ENCODE assay signal across 9 cellular contexts in the genomic region with DNA sequence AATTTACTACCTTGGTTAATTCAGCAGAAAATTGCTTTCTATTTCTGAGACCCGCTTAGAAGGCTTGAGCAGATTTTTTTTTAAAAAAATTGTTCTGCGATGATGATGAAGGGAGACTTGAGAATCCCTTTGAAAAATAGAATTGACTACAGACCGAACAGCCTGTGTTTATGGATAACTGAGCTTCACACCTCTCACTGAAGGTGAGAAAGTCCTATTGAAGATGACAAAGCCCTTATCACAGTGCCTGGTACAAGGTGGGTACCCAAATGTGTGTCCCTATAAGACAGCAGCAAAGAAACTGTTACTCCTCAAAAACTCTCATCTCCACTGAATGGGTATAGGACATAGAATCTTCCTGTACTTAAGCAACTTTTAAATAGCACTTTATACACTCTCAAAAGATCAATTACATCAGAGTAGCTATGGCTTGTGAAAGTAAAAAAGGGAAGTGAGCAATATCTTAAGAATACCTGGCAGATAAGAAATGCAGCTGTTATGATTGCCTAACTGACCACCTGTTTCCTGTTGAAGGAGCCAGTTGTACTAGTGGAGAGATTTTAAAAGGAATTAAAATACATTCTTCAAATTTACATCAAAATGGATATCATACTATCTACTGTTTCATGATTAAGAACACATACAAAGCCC.
DNase-seq lines count a peak whose midpoint lies in the region; ATAC-seq and TF ChIP-seq lines count a peak whose summit lies in the region.
"Had no signal": no experiment of that assay in that cellular context is flagged by ENCODE, and none has a peak within 500 bp of the region (broad histone marks: within the 10 kb centered on the region; RNA-seq: fewer than 3 reads in every experiment).

No MANE protein-coding gene starts in this region.

- intact Hi-C loops in CD8-positive, alpha-beta T cell (cut with DNase I, micrococcal nuclease), result no loop called here

- POLR2A ChIA-PET in CD8-positive, alpha-beta T cell (lab: Charles Lee), result no interaction called here

- H3K27ac Mint-ChIP-seq in activated naive CD4-positive, alpha-beta T cell treated with anti-CD3 and anti-CD28 coated beads, Interleukin-2, amount 50 U/mL, for 72 hours, result no peak overlapping the region
- no peak overlapping the region for H3K27ac Mint-ChIP-seq in CD8-positive, alpha-beta T cell
- no peak overlapping the region for H3K27ac Mint-ChIP-seq in activated naive CD8-positive, alpha-beta T cell treated with anti-CD3 and anti-CD28 coated beads for 36 hours

- DNase-seq in Jurkat, Clone E6-1 (ENCODE audit: low read depth, low spot score), result peak; percentile 20
- DNase-seq in fibroblast of peridontal ligament (ENCODE audit: extremely low read depth), result peak; percentile 12
- DNase-seq in activated naive CD4-positive, alpha-beta T cell treated with anti-CD3 and anti-CD28 coated beads, Interleukin-2, amount 50 U/mL, for 72 hours (ENCODE audit: low spot score in 2 of 2), result no peak
- no peak for DNase-seq in CD8-positive, alpha-beta T cell
- no peak for DNase-seq in effector CD8-positive, alpha-beta T cell (lab: John Stamatoyannopoulos, UW)
- DNase-seq in activated naive CD8-positive, alpha-beta T cell treated with anti-CD3 and anti-CD28 coated beads for 36 hours, result no peak
- DNase-seq: NCI-H2227 treated with DMSO at 0.1 percent for 48 hours had no signal

- no peak overlapping the region for H3K27ac ChIP-seq in CD8-positive, alpha-beta T cell (ENCODE audit: low read depth, low read length)

- H3K27me3 ChIP-seq in CD8-positive, alpha-beta T cell (ENCODE audit: insufficient read depth, low read length), result no peaks in the 10 kb centered on the region

- H3K9me3 Mint-ChIP-seq in activated naive CD4-positive, alpha-beta T cell treated with anti-CD3 and anti-CD28 coated beads, Interleukin-2, amount 50 U/mL, for 72 hours, result peaks cover 6 to 12% of the 10 kb centered on the region in 2 donors
- H3K9me3 Mint-ChIP-seq in CD8-positive, alpha-beta T cell, result peaks cover 13% of the 10 kb centered on the region
- H3K9me3 Mint-ChIP-seq in activated naive CD8-positive, alpha-beta T cell treated with anti-CD3 and anti-CD28 coated beads for 36 hours, result peaks cover 4% of the 10 kb centered on the region

- no peaks in the 10 kb centered on the region for H3K27me3 Mint-ChIP-seq in CD8-positive, alpha-beta T cell (ENCODE audit: low read depth)
- peaks cover 5% of the 10 kb centered on the region for H3K27me3 Mint-ChIP-seq in activated naive CD8-positive, alpha-beta T cell treated with anti-CD3 and anti-CD28 coated beads for 36 hours

- H3K4me3 Mint-ChIP-seq in CD8-positive, alpha-beta T cell, result no peak overlapping the region
- no peak overlapping the region for H3K4me3 Mint-ChIP-seq in activated naive CD8-positive, alpha-beta T cell treated with anti-CD3 and anti-CD28 coated beads for 36 hours

- CTCF ChIA-PET in CD8-positive, alpha-beta T cell (lab: Charles Lee), result no interaction called here

- H3K4me1 ChIP-seq in CD8-positive, alpha-beta T cell (ENCODE audit: insufficient read depth, low read length), result no peaks in the 10 kb centered on the region

- ATAC-seq in GM18508 (IDR thresholded peaks at IDR 0.05; ENCODE audit: insufficient read depth, unreplicated experiment) (peak; percentile 100), HG02588 (IDR thresholded peaks at IDR 0.05; ENCODE audit: unreplicated experiment) (peak; percentile 100)
- ATAC-seq in activated naive CD4-positive, alpha-beta T cell treated with anti-CD3 and anti-CD28 coated beads, Interleukin-2, amount 50 U/mL, for 72 hours, result no peak
- ATAC-seq in CD8-positive, alpha-beta T cell, result no peak

- no peak overlapping the region for H3K4me3 ChIP-seq in Jurkat, Clone E6-1 (ENCODE audit: low read length)
- H3K4me3 ChIP-seq in CD8-positive, alpha-beta T cell (ENCODE audit: low read depth, low read length), result no peak overlapping the region

- no peaks in the 10 kb centered on the region for H3K9me3 ChIP-seq in CD8-positive, alpha-beta T cell (ENCODE audit: low read length)

- no peaks in the 10 kb centered on the region for H3K4me1 Mint-ChIP-seq in CD8-positive, alpha-beta T cell (ENCODE audit: low read depth)
- H3K4me1 Mint-ChIP-seq in activated naive CD8-positive, alpha-beta T cell treated with anti-CD3 and anti-CD28 coated beads for 36 hours, result no peaks in the 10 kb centered on the region

- TF ChIP-seq CTCF in CD8-positive, alpha-beta T cell (IDR thresholded peaks at IDR 0.05), result no peak

- H3K36me3 Mint-ChIP-seq in activated naive CD4-positive, alpha-beta T cell treated with anti-CD3 and anti-CD28 coated beads, Interleukin-2, amount 50 U/mL, for 72 hours, result peaks cover 0 to 4% of the 10 kb centered on the region in 2 donors
- no peaks in the 10 kb centered on the region for H3K36me3 Mint-ChIP-seq in CD8-positive, alpha-beta T cell
- no peaks in the 10 kb centered on the region for H3K36me3 Mint-ChIP-seq in activated naive CD8-positive, alpha-beta T cell treated with anti-CD3 and anti-CD28 coated beads for 36 hours

- no peaks in the 10 kb centered on the region for H3K36me3 ChIP-seq in CD8-positive, alpha-beta T cell (ENCODE audit: insufficient read depth, low read length)

Comparison
In these comparisons a context has a peak if more than half of its experiments do, and no peak if none do; other contexts are left out.
1. ATAC-seq: peak in GM18508 (single experiment) and HG02588 (single experiment); none in activated naive CD4-positive, alpha-beta T cell treated with anti-CD3 and anti-CD28 coated beads, Interleukin-2, amount 50 U/mL, for 72 hours (0 of 2) and CD8-positive, alpha-beta T cell (single experiment).
2. DNase-seq: peak in Jurkat, Clone E6-1 (single experiment) and fibroblast of peridontal ligament (single experiment); none in activated naive CD4-positive, alpha-beta T cell treated with anti-CD3 and anti-CD28 coated beads, Interleukin-2, amount 50 U/mL, for 72 hours (0 of 2), CD8-positive, alpha-beta T cell (0 of 7), effector CD8-positive, alpha-beta T cell (single experiment) and activated naive CD8-positive, alpha-beta T cell treated with anti-CD3 and anti-CD28 coated beads for 36 hours (single experiment).